In genomic region chr19:54692294-54692615, GRCh38 we compare ENCODE assay signal across 10 cellular contexts. TPM values are rescaled to one million over a fixed set of nuclear protein-coding genes. Genes with fewer than 3 reads are reported as not detected.
"Had no signal": no experiment of that assay in that cellular context is flagged by ENCODE, and none has a peak within 500 bp of the region (broad histone marks: within the 10 kb centered on the region; RNA-seq: fewer than 3 reads in every experiment).

No MANE protein-coding gene starts in this region.

- H3K9ac ChIP-seq: KMS-11 had no signal

- DNase-seq: IMR-90, KBM-7, KG1 had no signal

- H3K27ac ChIP-seq: HL-60, KMS-11 had no signal

- FAIRE-seq: HepG2, HTR-8/SVneo had no signal

- ATAC-seq: HepG2 had no signal

- H3K4me2 ChIP-seq: KMS-11 had no signal

RNA-seq across cellular contexts. Expression of gene LILRB4, which starts 29.5 kb away (rescaled TPM):
- total RNA-seq: HepG2, HT-29, HT1080, IMR-90 had no signal
- polyA plus RNA-seq: HepG2, IMR-90 had no signal

RNA-seq across cellular contexts. Expression of gene KIR3DL3, which starts 32.0 kb away (rescaled TPM):
- total RNA-seq: HepG2, HT-29, HT1080, IMR-90 had no signal
- polyA plus RNA-seq: HepG2, IgD-negative memory B cell, IMR-90 had no signal

RNA-seq across cellular contexts. Expression of gene KIR2DL3, which starts 46.1 kb away (rescaled TPM):
- total RNA-seq: HepG2, HT-29, HT1080, IMR-90 had no signal
- polyA plus RNA-seq: HepG2, IMR-90 had no signal
